ENCODE assay signal across 19 cellular contexts in genomic region chr2:240505946-240506345, GRCh38. TPM values are rescaled to one million over a fixed set of nuclear protein-coding genes. Genes with fewer than 3 reads are reported as not detected.
DNase-seq lines count a peak whose midpoint lies in the region; ATAC-seq and TF ChIP-seq lines count a peak whose summit lies in the region.
"Had no signal": no experiment of that assay in that cellular context is flagged by ENCODE, and none has a peak within 500 bp of the region (broad histone marks: within the 10 kb centered on the region; RNA-seq: fewer than 3 reads in every experiment).

No MANE protein-coding gene starts in this region.

- H3K9me2 ChIP-seq in SK-N-SH: no peaks in the 10 kb centered on the region

- no peak overlapping the region for H3K4me2 ChIP-seq in SK-N-SH

- no peaks in the 10 kb centered on the region for H3K4me1 Mint-ChIP-seq in activated T-helper 17 cell treated with anti-CD3 and anti-CD28 coated beads, Interleukin-2, amount 50 U/mL, for 72 hours

- TF ChIP-seq RAD21 in SK-N-SH (IDR thresholded peaks at IDR 0.05; ENCODE audit: low read length): no peak

- POLR2A ChIA-PET in SK-N-SH (lab: Yijun Ruan, JAX): no interaction called here

- H3K27ac ChIP-seq in SK-N-SH (ENCODE audit: low read depth in 2 of 2, low read length in 1 of 2) (no peak overlapping the region), vagina (no peak overlapping the region)
- H3K27ac ChIP-seq: 22Rv1 had no signal

- H3K27ac Mint-ChIP-seq in activated T-helper 17 cell treated with anti-CD3 and anti-CD28 coated beads, Interleukin-2, amount 50 U/mL, for 72 hours: no peak overlapping the region
- H3K27ac Mint-ChIP-seq: CD4-positive, alpha-beta memory T cell had no signal

- H3K36me3 Mint-ChIP-seq in activated T-helper 17 cell treated with anti-CD3 and anti-CD28 coated beads, Interleukin-2, amount 50 U/mL, for 72 hours (ENCODE audit: low read depth): peaks cover 10% of the 10 kb centered on the region

- CTCF ChIA-PET in SK-N-SH (lab: Yijun Ruan, JAX): interaction anchor here (1.2 kb wide), 2 partner anchors 9 to 46 kb away, joined by 3 to 5 read pairs; no protein-coding TSS in a partner anchor

- no peaks in the 10 kb centered on the region for H3K27me3 Mint-ChIP-seq in activated T-helper 17 cell treated with anti-CD3 and anti-CD28 coated beads, Interleukin-2, amount 50 U/mL, for 72 hours
- H3K27me3 Mint-ChIP-seq: CD4-positive, alpha-beta memory T cell had no signal

- no peak for ATAC-seq in SK-N-SH treated with all-trans-retinoic acid at 6 μM for 48 hours
- ATAC-seq in activated T-helper 17 cell treated with anti-CD3 and anti-CD28 coated beads, Interleukin-2, amount 50 U/mL, for 72 hours (replicated peaks): no peak
- ATAC-seq: K562 had no signal

- H3K9me3 Mint-ChIP-seq in activated T-helper 17 cell treated with anti-CD3 and anti-CD28 coated beads, Interleukin-2, amount 50 U/mL, for 72 hours: no peaks in the 10 kb centered on the region
- H3K9me3 Mint-ChIP-seq: CD4-positive, alpha-beta memory T cell had no signal

- TF ChIP-seq POLR2A in vagina (IDR thresholded peaks at IDR 0.05): no peak

- H3K36me3 ChIP-seq in SK-N-SH (replicated peaks in 1 of 2; ENCODE audit: control insufficient read depth in 1 of 2, insufficient read depth in 2 of 2, low read length in 1 of 2): no peaks in the 10 kb centered on the region
- no peaks in the 10 kb centered on the region for H3K36me3 ChIP-seq in vagina
- H3K36me3 ChIP-seq: BE2C had no signal

- H3K4me1 ChIP-seq in SK-N-SH (ENCODE audit: control insufficient read depth in 1 of 2, insufficient read depth in 2 of 2, low read depth in 1 of 2, low read length in 1 of 2) (no peaks in the 10 kb centered on the region), vagina (no peaks in the 10 kb centered on the region)
- H3K4me1 ChIP-seq: BE2C had no signal

- no peak overlapping the region for H3K9ac ChIP-seq in SK-N-SH

- no peak for TF ChIP-seq EP300 in SK-N-SH (IDR thresholded peaks at IDR 0.05; ENCODE audit: borderline replicate concordance in 1 of 2, low read depth in 1 of 2, low read length in 1 of 2)

- intact Hi-C loops in vagina (cut with DNase I): no loop called here

- no peak overlapping the region for H2AFZ ChIP-seq in SK-N-SH (ENCODE audit: low read depth)

- no peaks in the 10 kb centered on the region for H3K27me3 ChIP-seq in SK-N-SH (ENCODE audit: insufficient read depth)
- H3K27me3 ChIP-seq in vagina: no peaks in the 10 kb centered on the region
- H3K27me3 ChIP-seq: BE2C had no signal

- DNase-seq in SK-N-SH (peak; percentile 12), mesenteric fat pad (ENCODE audit: low spot score) (peak; percentile 77), vagina (ENCODE audit: extremely low spot score in 2 of 2) (peak; percentile 49 to 58), nucleus accumbens (lab: John Stamatoyannopoulos, UW) (no peak)
- DNase-seq in stimulated activated CD4-positive, alpha-beta T cell treated with anti-CD3 and anti-CD28 coated beads, Interleukin-4, amount 100 ng/mL, for 24 hours: peak; percentile 1
- no peak for DNase-seq in stimulated activated CD4-positive, alpha-beta T cell treated with anti-CD3 and anti-CD28 coated beads, Interleukin-1b, Interleukin-23, amount 100 ng/mL, for 48 hours
- DNase-seq: BE2C; CD4-positive, alpha-beta memory T cell; DMS79; MV-4-11; NCI-H1417; NCI-H187 treated with DMSO at 0.1 percent for 48 hours; NCI-H2171; NCI-H446; NCI-H69 had no signal

- 87% methylated on average over 10 of the region's 15 CpGs for WGBS in SK-N-SH (ENCODE audit: low lambda C conversion rate)

- no peaks in the 10 kb centered on the region for H3F3A ChIP-seq in SK-N-SH (replicated peaks; ENCODE audit: insufficient read depth)

- TF ChIP-seq CTCF in SK-N-SH (IDR thresholded peaks at IDR 0.05) (no peak), vagina (IDR thresholded peaks at IDR 0.05) (no peak)

- H4K20me1 ChIP-seq in SK-N-SH (ENCODE audit: insufficient read depth): no peaks in the 10 kb centered on the region

- no peaks in the 10 kb centered on the region for H3K79me2 ChIP-seq in SK-N-SH (ENCODE audit: insufficient read depth)

- H3K9me3 ChIP-seq in SK-N-SH: no peaks in the 10 kb centered on the region
- H3K9me3 ChIP-seq in vagina: no peaks in the 10 kb centered on the region
- H3K9me3 ChIP-seq: BE2C had no signal

- H3K4me3 ChIP-seq in SK-N-SH (ENCODE audit: low read depth in 2 of 2, low read length in 1 of 2): no peak overlapping the region
- H3K4me3 ChIP-seq in vagina: no peak overlapping the region
- H3K4me3 ChIP-seq: K562 had no signal

- no peak overlapping the region for H3K4me3 Mint-ChIP-seq in activated T-helper 17 cell treated with anti-CD3 and anti-CD28 coated beads, Interleukin-2, amount 50 U/mL, for 72 hours
- H3K4me3 Mint-ChIP-seq: CD4-positive, alpha-beta memory T cell had no signal

TF ChIP-seq in SK-N-SH, 30 proteins besides CTCF, POLR2A, EP300 and RAD21 (continues in another document):
- no peak for TF ChIP-seq YY1 (IDR thresholded peaks at IDR 0.05; ENCODE audit: low read depth)
- TF ChIP-seq FOXM1 (IDR thresholded peaks at IDR 0.05; ENCODE audit: low read depth): no peak
- TF ChIP-seq FOXJ3 (CRISPR knock-in tag; IDR thresholded peaks at IDR 0.05): no peak
- no peak for TF ChIP-seq SMC3 (IDR thresholded peaks at IDR 0.05; ENCODE audit: low read depth, low read length)
- TF ChIP-seq GABPA (IDR thresholded peaks at IDR 0.05; ENCODE audit: low read depth): no peak
- TF ChIP-seq GATA2 (CRISPR knock-in tag; IDR thresholded peaks at IDR 0.05): no peak
- no peak for TF ChIP-seq JUND (IDR thresholded peaks at IDR 0.05)
- no peak for TF ChIP-seq IRF3 (IDR thresholded peaks at IDR 0.05; ENCODE audit: low read depth, low read length)
- no peak for TF ChIP-seq RCOR1 (IDR thresholded peaks at IDR 0.05; ENCODE audit: low read length)
- no peak for TF ChIP-seq POLR2AphosphoS5 (IDR thresholded peaks at IDR 0.05; ENCODE audit: low read depth, low read length)
- TF ChIP-seq FOSL2 (IDR thresholded peaks at IDR 0.05; ENCODE audit: borderline replicate concordance, low read depth): no peak
- TF ChIP-seq TAF1 (IDR thresholded peaks at IDR 0.05; ENCODE audit: borderline replicate concordance, low read depth, low read length): no peak
- no peak for TF ChIP-seq RFX5 (IDR thresholded peaks at IDR 0.05; ENCODE audit: low read length)
- TF ChIP-seq TCF12 (IDR thresholded peaks at IDR 0.05): no peak

TF ChIP-seq in SK-N-SH treated with all-trans-retinoic acid at 6 μM for 48 hours, 23 proteins besides CTCF, POLR2A, EP300 and RAD21 (continues in another document):
- TF ChIP-seq ZC3H10 (CRISPR knock-in tag; IDR thresholded peaks at IDR 0.05) (no peak), SNAI2 (CRISPR knock-in tag; IDR thresholded peaks at IDR 0.05) (no peak), RARB (CRISPR knock-in tag; IDR thresholded peaks at IDR 0.05) (no peak), ZNF70 (CRISPR knock-in tag; IDR thresholded peaks at IDR 0.05) (no peak), BACH2 (CRISPR knock-in tag; IDR thresholded peaks at IDR 0.05; ENCODE audit: borderline replicate concordance) (no peak), ISL1 (CRISPR knock-in tag; IDR thresholded peaks at IDR 0.05) (no peak), PPARA (CRISPR knock-in tag; IDR thresholded peaks at IDR 0.05; ENCODE audit: borderline replicate concordance) (no peak), CSDC2 (CRISPR knock-in tag; IDR thresholded peaks at IDR 0.05) (no peak), CREB5 (CRISPR knock-in tag; IDR thresholded peaks at IDR 0.05; ENCODE audit: low read depth) (no peak), OSR1 (CRISPR knock-in tag; IDR thresholded peaks at IDR 0.05) (no peak), CSRNP3 (CRISPR knock-in tag; IDR thresholded peaks at IDR 0.05) (no peak), TOX (CRISPR knock-in tag; IDR thresholded peaks at IDR 0.05; ENCODE audit: borderline replicate concordance) (no peak)

RNA-seq across cellular contexts. Expression of gene ANKMY1, which starts 51.8 kb away (rescaled TPM):
- 12.1 and 15.9 TPM in 2 replicates for polyA plus RNA-seq in SK-N-SH (2012; rRNA removed)
- 5.0 and 7.1 TPM in 2 replicates for polyA plus RNA-seq in SK-N-SH (2012; cell fraction: cytosol; rRNA removed)
- 56.7 and 59.6 TPM in 2 replicates for polyA plus RNA-seq in SK-N-SH (2012; cell fraction: nucleus; rRNA removed)
- 11.4 TPM for total RNA-seq in mesenteric fat pad
- 20.6 TPM for total RNA-seq in vagina
- 10 to 100 TPM; 14.5 to 28.8 TPM for total RNA-seq in activated T-helper 17 cell treated with anti-CD3 and anti-CD28 coated beads, Interleukin-2, amount 50 U/mL, for 72 hours

RNA-seq across cellular contexts. Expression of gene DUSP28, which starts 54.2 kb away (rescaled TPM):
- polyA plus RNA-seq in SK-N-SH (2012; rRNA removed): 4.1 and 6.4 TPM in 2 replicates
- 5.2 and 5.8 TPM in 2 replicates for polyA plus RNA-seq in SK-N-SH (2012; cell fraction: cytosol; rRNA removed)
- 4.5 and 5.9 TPM in 2 replicates for polyA plus RNA-seq in SK-N-SH (2012; cell fraction: nucleus; rRNA removed)
- total RNA-seq in mesenteric fat pad (3.8 TPM), vagina (5.9 TPM)
- 1 to 10 TPM; 3.6 to 8.3 TPM for total RNA-seq in activated T-helper 17 cell treated with anti-CD3 and anti-CD28 coated beads, Interleukin-2, amount 50 U/mL, for 72 hours

Comparison
In these comparisons a context has a peak if more than half of its experiments do, and no peak if none do; other contexts are left out.
1. DNase-seq: peak in SK-N-SH (single experiment), stimulated activated CD4-positive, alpha-beta T cell treated with anti-CD3 and anti-CD28 coated beads, Interleukin-4, amount 100 ng/mL, for 24 hours (single experiment), mesenteric fat pad (single experiment) and vagina (2 of 2); none in stimulated activated CD4-positive, alpha-beta T cell treated with anti-CD3 and anti-CD28 coated beads, Interleukin-1b, Interleukin-23, amount 100 ng/mL, for 48 hours (single experiment) and nucleus accumbens (0 of 56).